ENCODE assay signal across 23 cellular contexts in the genomic region with DNA sequence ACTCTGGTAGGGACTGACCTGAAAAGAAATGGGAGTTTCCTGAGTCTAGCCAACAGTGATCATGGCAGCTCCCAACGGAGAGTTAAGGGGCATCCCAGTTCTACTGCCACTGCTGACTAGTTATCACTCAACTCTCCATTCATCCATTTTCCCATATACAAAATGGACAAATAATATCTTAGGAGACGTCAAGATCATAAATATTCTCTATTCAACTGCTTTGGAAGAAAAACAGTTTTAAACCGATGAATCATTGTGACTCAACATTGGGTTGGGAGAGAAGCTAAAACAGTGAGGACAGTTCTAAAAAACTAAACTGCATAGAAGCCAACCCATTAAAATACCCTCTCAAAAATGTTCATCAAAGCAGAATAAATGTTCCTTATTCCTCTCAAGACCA. TPM values are rescaled to one million over a fixed set of nuclear protein-coding genes. Genes with fewer than 3 reads are reported as not detected.
DNase-seq lines count a peak whose midpoint lies in the region; ATAC-seq and TF ChIP-seq lines count a peak whose summit lies in the region.
"Had no signal": no experiment of that assay in that cellular context is flagged by ENCODE, and none has a peak within 500 bp of the region (broad histone marks: within the 10 kb centered on the region; RNA-seq: fewer than 3 reads in every experiment).

No MANE protein-coding gene starts in this region.

- no peak overlapping the region for H3K56ac ChIP-seq in IMR-90 (ENCODE audit: extremely low read depth, insufficient read depth, low read length)

- in situ Hi-C loops in IMR-90 (cut with MboI; ENCODE audit: low sequenced_read_pairs) (no loop called here), astrocyte of the spinal cord (cut with HindIII; ENCODE audit: low sequenced_read_pairs) (no loop called here)

- H4K20me1 ChIP-seq in IMR-90 (ENCODE audit: insufficient read depth, low read length): peaks cover 2% of the 10 kb centered on the region; the same call in 1 of the 2 replicates

- H3K27ac ChIP-seq in IMR-90 (ENCODE audit: insufficient read depth, low read length) (no peak overlapping the region), foreskin keratinocyte (no peak overlapping the region)
- H3K27ac ChIP-seq: pancreas, SK-N-MC, thyroid gland had no signal

- BruUV-seq in IMR-90 (replicated peaks; lab: Mats Ljungman, UMichigan): no TSS peak

- POLR2A ChIA-PET in IMR-90 (lab: Charles Lee; ENCODE audit: unreplicated experiment): no interaction called here

- H3K4me3 ChIP-seq in IMR-90 (ENCODE audit: insufficient read depth, low read depth, low read length) (no peak overlapping the region), astrocyte of the spinal cord (ENCODE audit: low read depth, low read length) (no peak overlapping the region)
- H3K4me3 ChIP-seq: MG63, pancreas, SK-N-MC, thyroid gland had no signal

- no peak overlapping the region for H2BK120ac ChIP-seq in IMR-90 (ENCODE audit: low read depth, low read length)

- TF ChIP-seq RAD21 in IMR-90 (IDR thresholded peaks at IDR 0.05; ENCODE audit: low read length): no peak

- no peak for TF ChIP-seq POLR2A in IMR-90 (IDR thresholded peaks at IDR 0.05; ENCODE audit: low read depth, low read length)

- no peaks in the 10 kb centered on the region for H3K9me3 ChIP-seq in IMR-90 (ENCODE audit: control insufficient read depth, insufficient read depth, low read length)
- H3K9me3 ChIP-seq: MG63, pancreas, thyroid gland had no signal

- H4K91ac ChIP-seq in IMR-90 (ENCODE audit: insufficient read depth, low read depth, low read length): no peak overlapping the region

- H3K79me1 ChIP-seq in IMR-90 (ENCODE audit: low read depth in 1 of 2, low read length in 2 of 2): peaks cover 8 to 10% of the 10 kb centered on the region in 2 experiments; a peak in 3 of 4 replicates

- peak overlapping the region; percentile 20; the same call in 1 of the 2 replicates for H3K18ac ChIP-seq in IMR-90 (ENCODE audit: low read depth, low read length)

- H2AFZ ChIP-seq in IMR-90 (replicated peaks; ENCODE audit: low read length, poor library complexity): no peak overlapping the region

- H3K4me1 ChIP-seq in IMR-90 (ENCODE audit: control insufficient read depth, insufficient read depth, low read length) (peaks cover 11% of the 10 kb centered on the region), foreskin keratinocyte (peaks cover 24% of the 10 kb centered on the region)
- H3K4me1 ChIP-seq: pancreas had no signal

- CTCF ChIA-PET in IMR-90 (lab: Yijun Ruan, JAX): no interaction called here

- H3K4me2 ChIP-seq in IMR-90 (ENCODE audit: low read depth, low read length): peak overlapping the region; percentile 30; the same call in 1 of the 2 replicates

- dilution Hi-C loops in IMR-90 (cut with HindIII; ENCODE audit: low sequenced_read_pairs, unreplicated experiment): no loop called here

- H3K27me3 ChIP-seq in IMR-90 (ENCODE audit: control insufficient read depth, insufficient read depth, low read length) (no peaks in the 10 kb centered on the region), foreskin keratinocyte (no peaks in the 10 kb centered on the region)
- H3K27me3 ChIP-seq: MG63, pancreas, thyroid gland had no signal

- ATAC-seq in IMR-90 (ENCODE audit: low read depth) (peak; percentile 72), foreskin keratinocyte (peak; percentile 69)
- ATAC-seq: activated T-helper 17 cell treated with anti-CD3 and anti-CD28 coated beads, Interleukin-2, amount 50 U/mL, for 72 hours; effector memory CD8-positive, alpha-beta T cell; left cardiac atrium; natural killer cell; pancreas; sciatic nerve; stimulated activated memory B cell treated with anti-CD40 and anti-IgM and Interleukin-4, amounts not matched to agents 10 μg/mL and 1 μg/mL and 100 μg/mL, for 72 hours had no signal

- H2BK5ac ChIP-seq in IMR-90 (ENCODE audit: low read depth, low read length, poor library complexity, severe bottlenecking): peak overlapping the region; percentile 31

- no peak overlapping the region for H2AK9ac ChIP-seq in IMR-90 (replicated peaks; ENCODE audit: low read depth, low read length, poor library complexity)

- no peak overlapping the region for H2BK15ac ChIP-seq in IMR-90 (ENCODE audit: low read depth, low read length)

- H2BK20ac ChIP-seq in IMR-90 (ENCODE audit: low read depth, low read length): 0 out of 2 replicates have a peak overlapping the region, but pooled peaks have one; percentile 55

- WGBS in IMR-90 (ENCODE audit: extremely low coverage in 2 of 2, insufficient read length in 1 of 2), 2 experiments: no CpG with 5 or more reads among the region's 3 CpGs

- H3K9me1 ChIP-seq in IMR-90 (ENCODE audit: insufficient read depth, low read length): peaks cover 12% of the 10 kb centered on the region

- TF ChIP-seq CTCF in IMR-90 (conservative IDR thresholded peaks at IDR 0.05; ENCODE audit: low read depth, low read length): no peak
- no peak for TF ChIP-seq CTCF in astrocyte of the spinal cord (IDR thresholded peaks at IDR 0.05; ENCODE audit: low read depth, low read length)
- TF ChIP-seq CTCF in foreskin keratinocyte (conservative IDR thresholded peaks at IDR 0.05): no peak

- H4K5ac ChIP-seq in IMR-90 (ENCODE audit: low read depth, low read length): no peak overlapping the region

- 0 out of 2 replicates have a peak overlapping the region, but pooled peaks have one; percentile 6 for H3K4ac ChIP-seq in IMR-90 (ENCODE audit: low read depth, low read length)

- no peak overlapping the region for H3K9ac ChIP-seq in IMR-90 (ENCODE audit: low read depth, low read length)

- peak; percentile 30 for DNase-seq in AG08396 (ENCODE audit: low spot score)
- DNase-seq in IMR-90: peak; percentile 69
- peak; percentile 56 for DNase-seq in astrocyte of the spinal cord (ENCODE audit: low read depth, low spot score)
- peak; percentile 28 to 67 for DNase-seq in foreskin keratinocyte
- DNase-seq in NCI-H526 treated with DMSO at 0.1 percent for 48 hours (lab: John Stamatoyannopoulos, UW): no peak
- no peak for DNase-seq in NK-92 treated with Interleukin-12 subunit alpha and Interleukin-12 subunit beta, amount 100 ng/mL, for 24 hours (lab: John Stamatoyannopoulos, UW)
- DNase-seq in COLO668 (lab: John Stamatoyannopoulos, UW; ENCODE audit: unreplicated experiment): no peak
- no peak for DNase-seq in glomerular visceral epithelial cell (ENCODE audit: extremely low spot score)
- DNase-seq: activated CD4-positive, CD25-positive, alpha-beta regulatory T cell treated with anti-CD3 and anti-CD28 coated beads, Interleukin-2, amount 50 U/mL, for 72 hours; AML-193; effector memory CD8-positive, alpha-beta T cell; left cardiac atrium; natural killer cell; NCI-H1694 treated with DMSO at 0.1 percent for 48 hours; NCI-H748 treated with DMSO at 0.1 percent for 48 hours; pancreas; T-helper 9 cell; thyroid gland had no signal

- intact Hi-C loops in IMR-90 (cut with micrococcal nuclease): no loop called here

- peak overlapping the region; percentile 53; the same call in 1 of the 2 replicates for H3K14ac ChIP-seq in IMR-90 (replicated peaks; ENCODE audit: low read depth, low read length)

- no peak overlapping the region for H4K8ac ChIP-seq in IMR-90 (ENCODE audit: low read depth in 2 of 2, low read length in 2 of 2)

- H3K23ac ChIP-seq in IMR-90 (ENCODE audit: low read depth, low read length): no peak overlapping the region

- H3K36me3 ChIP-seq in IMR-90 (ENCODE audit: control insufficient read depth, insufficient read depth, low read length): no peaks in the 10 kb centered on the region
- H3K36me3 ChIP-seq: MG63, pancreas, thyroid gland had no signal

- H2AK5ac ChIP-seq in IMR-90 (ENCODE audit: low read depth, low read length): no peak overlapping the region

TF ChIP-seq in IMR-90, 13 proteins besides CTCF, POLR2A, EP300 and RAD21:
- TF ChIP-seq MAFK (IDR thresholded peaks at IDR 0.05; ENCODE audit: low read depth, low read length) (no peak), FOS (IDR thresholded peaks at IDR 0.05; ENCODE audit: low read depth, low read length) (peak; percentile 31; the same call in 1 of the 2 replicates), NFE2L2 (IDR thresholded peaks at IDR 0.05; ENCODE audit: low read depth, low read length) (peak; percentile 25; the same call in 1 of the 2 replicates)

RNA-seq across cellular contexts. Expression of a gene that starts 57.6 kb away (rescaled TPM):
- total RNA-seq in IMR-90 (2012; rRNA removed) (under 0.01 TPM in 2 replicates), foreskin keratinocyte (not detected in 2 replicates)
- polyA plus RNA-seq in IMR-90 (2012; rRNA removed) (0.03 and 0.04 TPM in 2 replicates), foreskin keratinocyte (not detected in 2 replicates)
- polyA plus RNA-seq in IMR-90 (2012; cell fraction: cytosol; rRNA removed): 0.02 and 0.05 TPM in 2 replicates
- 0.01 and 0.03 TPM in 2 replicates for polyA plus RNA-seq in IMR-90 (2012; cell fraction: nucleus; rRNA removed; ENCODE audit: low replicate concordance)
- total RNA-seq: activated T-helper 17 cell treated with anti-CD3 and anti-CD28 coated beads, Interleukin-2, amount 50 U/mL, for 72 hours; left cardiac atrium; pancreas; thyroid gland had no signal
- polyA plus RNA-seq: pancreas had no signal

Comparison
In these comparisons a context has a peak if more than half of its experiments do, and no peak if none do; other contexts are left out.
1. DNase-seq: peak in AG08396 (single experiment), IMR-90 (single experiment), astrocyte of the spinal cord (single experiment) and foreskin keratinocyte (2 of 2); none in NCI-H526 treated with DMSO at 0.1 percent for 48 hours (single experiment), NK-92 treated with Interleukin-12 subunit alpha and Interleukin-12 subunit beta, amount 100 ng/mL, for 24 hours (single experiment), COLO668 (single experiment) and glomerular visceral epithelial cell (single experiment).